ENCODE assay signal across 8 cellular contexts in the genomic region with DNA sequence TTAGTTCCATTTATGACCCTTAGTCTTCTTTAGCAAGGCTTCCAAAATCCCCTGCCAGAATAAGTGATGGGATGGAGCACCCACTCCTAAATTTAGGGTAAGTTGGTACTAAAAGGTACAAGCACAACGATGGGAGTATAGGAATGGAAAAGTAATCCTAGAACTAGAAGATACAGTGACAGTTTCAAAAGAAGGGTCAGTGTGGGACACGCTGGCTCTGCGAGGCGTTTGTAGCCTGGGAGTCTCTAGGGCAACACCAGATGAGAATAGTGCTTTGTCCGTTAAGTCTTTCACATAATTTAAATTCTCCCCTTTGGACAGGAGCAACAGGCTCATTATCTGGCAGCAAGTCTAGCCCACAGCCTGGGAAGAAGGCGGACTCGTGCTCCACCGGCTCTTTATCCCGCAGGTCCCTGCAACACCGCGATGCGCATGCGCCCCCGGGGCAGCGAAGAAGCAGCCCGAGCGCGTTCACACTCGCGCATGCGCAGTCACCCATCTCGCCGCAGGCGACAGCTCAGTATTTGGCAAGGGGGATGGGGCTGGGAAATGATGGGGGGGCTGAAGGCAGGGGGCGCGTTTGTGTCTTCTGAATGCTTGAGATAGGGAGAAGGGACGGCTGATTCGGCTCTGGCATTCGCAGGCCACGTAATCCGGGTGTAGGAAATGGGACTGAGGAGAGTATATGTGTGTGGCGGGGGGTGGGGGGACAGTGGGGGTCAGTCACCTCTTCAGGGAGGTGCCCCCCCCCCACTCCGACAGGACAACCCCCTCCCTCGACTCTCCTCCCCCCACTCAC. TPM values are rescaled to one million over a fixed set of nuclear protein-coding genes. Genes with fewer than 3 reads are reported as not detected.
DNase-seq lines count a peak whose midpoint lies in the region; ATAC-seq and TF ChIP-seq lines count a peak whose summit lies in the region.

No MANE protein-coding gene starts in this region.

- DNase-seq in NCI-H2171 treated with DMSO at 0.1 percent for 48 hours (lab: John Stamatoyannopoulos, UW) (peak; percentile 92), T47D (ENCODE audit: low read depth in 1 of 2, low spot score in 1 of 2) (peak; percentile 94 to 96)

- H3K27me3 ChIP-seq in iPS-20b (ENCODE audit: insufficient read depth, low read length) = no peaks in the 10 kb centered on the region
- H3K27me3 ChIP-seq in skeletal muscle tissue (ENCODE audit: control insufficient read depth in 3 of 3, insufficient read depth in 3 of 3, low read length in 3 of 3) = no peaks in the 10 kb centered on the region

- peak; percentile 48 for ATAC-seq in GM18498 (IDR thresholded peaks at IDR 0.05; ENCODE audit: unreplicated experiment)
- peak; percentile 46 for ATAC-seq in HG03066 (IDR thresholded peaks at IDR 0.05; ENCODE audit: low read depth, unreplicated experiment)
- no peak for ATAC-seq in GM19351 (IDR thresholded peaks at IDR 0.05; ENCODE audit: unreplicated experiment)

- in situ Hi-C loops in T47D (cut with HindIII; ENCODE audit: low pct_unique_long_range_greater_than_20kb, low sequenced_read_pairs) = no loop called here

- H3K27ac ChIP-seq in VCaP (peak overlapping the region; percentile 97), iPS-20b (ENCODE audit: low read length) (peak overlapping the region; percentile 83), skeletal muscle tissue (ENCODE audit: low read depth, low read length) (peak overlapping the region; percentile 100)

- H3K4me1 ChIP-seq in iPS-20b (ENCODE audit: insufficient read depth, low read length) (peaks cover 11% of the 10 kb centered on the region; the same call in 1 of the 2 replicates), skeletal muscle tissue (ENCODE audit: control insufficient read depth in 3 of 3, insufficient read depth in 3 of 3, low read length in 3 of 3) (peaks cover 22 to 28% (median 24%) of the 10 kb centered on the region in 3 donors)

- peak overlapping the region; percentile 82 for H3K4me3 ChIP-seq in iPS-20b (ENCODE audit: low read length)
- H3K4me3 ChIP-seq in skeletal muscle tissue (ENCODE audit: low read length in 3 of 3) = peak overlapping the region; percentile 78 to 86 (median 79)

- H3K9ac ChIP-seq in iPS-20b (ENCODE audit: low read depth, low read length) = peak overlapping the region; percentile 87
- H3K9ac ChIP-seq in skeletal muscle tissue (ENCODE audit: low read depth in 1 of 3, low read length in 3 of 3) = peak overlapping the region; percentile 63 to 91 (median 84)

- no peak for TF ChIP-seq CTCF in VCaP (conservative IDR thresholded peaks at IDR 0.05)

- H3K36me3 ChIP-seq in iPS-20b (ENCODE audit: insufficient read depth, low read depth, low read length) (peaks cover 8% of the 10 kb centered on the region), skeletal muscle tissue (ENCODE audit: control insufficient read depth in 3 of 3, insufficient read depth in 3 of 3, low read length in 3 of 3) (peaks cover 0 to 10% (median 2%) of the 10 kb centered on the region in 3 donors)

- H3K9me3 ChIP-seq in iPS-20b (ENCODE audit: insufficient read depth, low read depth, low read length) (no peaks in the 10 kb centered on the region), skeletal muscle tissue (ENCODE audit: control insufficient read depth in 3 of 3, low read length in 3 of 3) (no peaks in the 10 kb centered on the region)

RNA-seq across cellular contexts. Expression of gene SPOP, which starts 0.6 kb away (rescaled TPM):
- total RNA-seq in skeletal muscle tissue = 61.6 TPM

RNA-seq across cellular contexts. Expression of gene SLC35B1, which starts 30.4 kb away (rescaled TPM):
- 48.0 TPM for total RNA-seq in skeletal muscle tissue
